ENCODE assay signal across 1 cellular context in genomic region chr10:86521620-86522384, GRCh38.
TF ChIP-seq lines count a peak whose summit lies in the region.

TSS of gene WAPL (minus strand) at chr10:86521792. CDS start at chr10:86518069, 3,723 bp downstream.

TF ChIP-seq in HepG2, 621 proteins besides CTCF, POLR2A, EP300 and RAD21 (continued from another document and continues in another):
- no peak for TF ChIP-seq ZNF318 (CRISPR knock-in tag; IDR thresholded peaks at IDR 0.05)
- TF ChIP-seq RARA (CRISPR knock-in tag; IDR thresholded peaks at IDR 0.05): 0 out of 2 replicates have a peak, but pooled peaks have one; percentile 7
- no peak for TF ChIP-seq ZNF260 (CRISPR knock-in tag; IDR thresholded peaks at IDR 0.05; ENCODE audit: borderline replicate concordance, low read depth)
- TF ChIP-seq ZFP1 (CRISPR knock-in tag; IDR thresholded peaks at IDR 0.05): no peak
- TF ChIP-seq ZBTB3 (CRISPR knock-in tag; IDR thresholded peaks at IDR 0.05; ENCODE audit: borderline replicate concordance, low read depth): peak; percentile 86; the same call in 1 of the 2 replicates
- TF ChIP-seq ZNF282 (IDR thresholded peaks at IDR 0.05; ENCODE audit: partially characterized antibody): no peak
- 0 out of 2 replicates have a peak, but pooled peaks have one; percentile 30 for TF ChIP-seq ZFP41 (CRISPR knock-in tag; IDR thresholded peaks at IDR 0.05; ENCODE audit: borderline replicate concordance)
- TF ChIP-seq RERE (CRISPR knock-in tag; IDR thresholded peaks at IDR 0.05; ENCODE audit: low read depth): no peak
- 0 out of 2 replicates have a peak, but pooled peaks have one; percentile 57 for TF ChIP-seq ZNF557 (CRISPR knock-in tag; IDR thresholded peaks at IDR 0.05)
- no peak for TF ChIP-seq ZFP36L2 (CRISPR knock-in tag; IDR thresholded peaks at IDR 0.05)
- TF ChIP-seq ZGPAT (CRISPR knock-in tag; IDR thresholded peaks at IDR 0.05): peak; percentile 68
- no peak for TF ChIP-seq PBX2 (CRISPR knock-in tag; IDR thresholded peaks at IDR 0.05)
- no peak for TF ChIP-seq ZNF205 (CRISPR knock-in tag; IDR thresholded peaks at IDR 0.05)
- no peak for TF ChIP-seq ZBTB4 (CRISPR knock-in tag; IDR thresholded peaks at IDR 0.05; ENCODE audit: borderline replicate concordance)
- TF ChIP-seq PRDM10 (CRISPR knock-in tag; IDR thresholded peaks at IDR 0.05; ENCODE audit: low read depth): no peak
- TF ChIP-seq FOXK1 (CRISPR knock-in tag; IDR thresholded peaks at IDR 0.05; ENCODE audit: borderline replicate concordance, low read depth): peak; percentile 32; the same call in 1 of the 2 replicates
- peak; percentile 64; the same call in 1 of the 2 replicates for TF ChIP-seq ZBTB2 (CRISPR knock-in tag; IDR thresholded peaks at IDR 0.05; ENCODE audit: low read depth)
- TF ChIP-seq THAP8 (CRISPR knock-in tag; IDR thresholded peaks at IDR 0.05; ENCODE audit: borderline replicate concordance): no peak
- TF ChIP-seq KLF13 (CRISPR knock-in tag; IDR thresholded peaks at IDR 0.05): no peak
- TF ChIP-seq HNRNPL (IDR thresholded peaks at IDR 0.05; ENCODE audit: low read depth, low read length): no peak
